ENCODE assay signal across 1 cellular context in the genomic region with DNA sequence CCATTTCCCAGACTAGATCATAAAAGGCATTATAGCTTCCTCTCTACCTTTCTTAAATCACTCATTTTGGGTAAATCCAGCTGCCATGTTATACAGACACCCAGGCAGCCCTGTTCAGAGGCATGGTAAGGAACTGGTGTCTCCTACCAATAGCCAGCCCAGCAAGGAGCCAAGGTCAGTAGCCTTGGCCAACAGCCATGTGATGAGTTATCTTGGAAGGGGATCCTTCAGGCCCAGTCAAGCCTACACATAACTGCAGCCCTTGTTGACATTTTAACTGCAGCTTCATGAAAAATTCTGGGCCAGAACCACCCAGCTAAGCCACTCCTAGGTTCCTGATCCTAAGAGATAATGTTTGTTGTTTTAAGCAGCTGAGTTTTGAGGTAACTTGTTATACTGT.
TF ChIP-seq lines count a peak whose summit lies in the region.

No MANE protein-coding gene starts in this region.

TF ChIP-seq in K562, 482 proteins besides CTCF, POLR2A, EP300 and RAD21 (continued from another document and continues in another):
- TF ChIP-seq, protein P1, sequence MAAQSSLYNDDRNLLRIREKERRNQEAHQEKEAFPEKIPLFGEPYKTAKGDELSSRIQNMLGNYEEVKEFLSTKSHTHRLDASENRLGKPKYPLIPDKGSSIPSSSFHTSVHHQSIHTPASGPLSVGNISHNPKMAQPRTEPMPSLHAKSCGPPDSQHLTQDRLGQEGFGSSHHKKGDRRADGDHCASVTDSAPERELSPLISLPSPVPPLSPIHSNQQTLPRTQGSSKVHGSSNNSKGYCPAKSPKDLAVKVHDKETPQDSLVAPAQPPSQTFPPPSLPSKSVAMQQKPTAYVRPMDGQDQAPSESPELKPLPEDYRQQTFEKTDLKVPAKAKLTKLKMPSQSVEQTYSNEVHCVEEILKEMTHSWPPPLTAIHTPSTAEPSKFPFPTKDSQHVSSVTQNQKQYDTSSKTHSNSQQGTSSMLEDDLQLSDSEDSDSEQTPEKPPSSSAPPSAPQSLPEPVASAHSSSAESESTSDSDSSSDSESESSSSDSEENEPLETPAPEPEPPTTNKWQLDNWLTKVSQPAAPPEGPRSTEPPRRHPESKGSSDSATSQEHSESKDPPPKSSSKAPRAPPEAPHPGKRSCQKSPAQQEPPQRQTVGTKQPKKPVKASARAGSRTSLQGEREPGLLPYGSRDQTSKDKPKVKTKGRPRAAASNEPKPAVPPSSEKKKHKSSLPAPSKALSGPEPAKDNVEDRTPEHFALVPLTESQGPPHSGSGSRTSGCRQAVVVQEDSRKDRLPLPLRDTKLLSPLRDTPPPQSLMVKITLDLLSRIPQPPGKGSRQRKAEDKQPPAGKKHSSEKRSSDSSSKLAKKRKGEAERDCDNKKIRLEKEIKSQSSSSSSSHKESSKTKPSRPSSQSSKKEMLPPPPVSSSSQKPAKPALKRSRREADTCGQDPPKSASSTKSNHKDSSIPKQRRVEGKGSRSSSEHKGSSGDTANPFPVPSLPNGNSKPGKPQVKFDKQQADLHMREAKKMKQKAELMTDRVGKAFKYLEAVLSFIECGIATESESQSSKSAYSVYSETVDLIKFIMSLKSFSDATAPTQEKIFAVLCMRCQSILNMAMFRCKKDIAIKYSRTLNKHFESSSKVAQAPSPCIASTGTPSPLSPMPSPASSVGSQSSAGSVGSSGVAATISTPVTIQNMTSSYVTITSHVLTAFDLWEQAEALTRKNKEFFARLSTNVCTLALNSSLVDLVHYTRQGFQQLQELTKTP (IDR thresholded peaks at IDR 0.05; ENCODE audit: low read depth in 1 of 2, partially characterized antibody in 2 of 2), result no peak
- TF ChIP-seq KLF13 (tag; IDR thresholded peaks at IDR 0.05; ENCODE audit: borderline replicate concordance, low read depth), result no peak
- no peak for TF ChIP-seq CEBPG (CRISPR knock-in tag; IDR thresholded peaks at IDR 0.05)
- TF ChIP-seq CEBPG (tag; conservative IDR thresholded peaks at IDR 0.05 in 1 of 2, IDR thresholded peaks at IDR 0.05 in 1 of 2), result no peak
- no peak for TF ChIP-seq TCF7 (IDR thresholded peaks at IDR 0.05; ENCODE audit: borderline replicate concordance)
- TF ChIP-seq POLR2G (IDR thresholded peaks at IDR 0.05; ENCODE audit: low read depth, low read length), result no peak
- TF ChIP-seq SOX6 (IDR thresholded peaks at IDR 0.05), result peak; percentile 75; the same call in 1 of the 2 replicates
- TF ChIP-seq, protein P2, sequence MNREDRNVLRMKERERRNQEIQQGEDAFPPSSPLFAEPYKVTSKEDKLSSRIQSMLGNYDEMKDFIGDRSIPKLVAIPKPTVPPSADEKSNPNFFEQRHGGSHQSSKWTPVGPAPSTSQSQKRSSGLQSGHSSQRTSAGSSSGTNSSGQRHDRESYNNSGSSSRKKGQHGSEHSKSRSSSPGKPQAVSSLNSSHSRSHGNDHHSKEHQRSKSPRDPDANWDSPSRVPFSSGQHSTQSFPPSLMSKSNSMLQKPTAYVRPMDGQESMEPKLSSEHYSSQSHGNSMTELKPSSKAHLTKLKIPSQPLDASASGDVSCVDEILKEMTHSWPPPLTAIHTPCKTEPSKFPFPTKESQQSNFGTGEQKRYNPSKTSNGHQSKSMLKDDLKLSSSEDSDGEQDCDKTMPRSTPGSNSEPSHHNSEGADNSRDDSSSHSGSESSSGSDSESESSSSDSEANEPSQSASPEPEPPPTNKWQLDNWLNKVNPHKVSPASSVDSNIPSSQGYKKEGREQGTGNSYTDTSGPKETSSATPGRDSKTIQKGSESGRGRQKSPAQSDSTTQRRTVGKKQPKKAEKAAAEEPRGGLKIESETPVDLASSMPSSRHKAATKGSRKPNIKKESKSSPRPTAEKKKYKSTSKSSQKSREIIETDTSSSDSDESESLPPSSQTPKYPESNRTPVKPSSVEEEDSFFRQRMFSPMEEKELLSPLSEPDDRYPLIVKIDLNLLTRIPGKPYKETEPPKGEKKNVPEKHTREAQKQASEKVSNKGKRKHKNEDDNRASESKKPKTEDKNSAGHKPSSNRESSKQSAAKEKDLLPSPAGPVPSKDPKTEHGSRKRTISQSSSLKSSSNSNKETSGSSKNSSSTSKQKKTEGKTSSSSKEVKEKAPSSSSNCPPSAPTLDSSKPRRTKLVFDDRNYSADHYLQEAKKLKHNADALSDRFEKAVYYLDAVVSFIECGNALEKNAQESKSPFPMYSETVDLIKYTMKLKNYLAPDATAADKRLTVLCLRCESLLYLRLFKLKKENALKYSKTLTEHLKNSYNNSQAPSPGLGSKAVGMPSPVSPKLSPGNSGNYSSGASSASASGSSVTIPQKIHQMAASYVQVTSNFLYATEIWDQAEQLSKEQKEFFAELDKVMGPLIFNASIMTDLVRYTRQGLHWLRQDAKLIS (CRISPR knock-in tag; IDR thresholded peaks at IDR 0.05), result no peak
- no peak for TF ChIP-seq NRF1 (conservative IDR thresholded peaks at IDR 0.05 in 1 of 2, IDR thresholded peaks at IDR 0.05 in 1 of 2)
- TF ChIP-seq ZNF696 (CRISPR knock-in tag; conservative IDR thresholded peaks at IDR 0.05), result no peak
- TF ChIP-seq DMBX1 (CRISPR knock-in tag; IDR thresholded peaks at IDR 0.05; ENCODE audit: borderline replicate concordance), result 0 out of 2 replicates have a peak, but pooled peaks have one; percentile 75
- no peak for TF ChIP-seq NONO (IDR thresholded peaks at IDR 0.05; ENCODE audit: low read depth in 2 of 2, low read length in 1 of 2)
- no peak for TF ChIP-seq ZSCAN29 (IDR thresholded peaks at IDR 0.05)
- TF ChIP-seq ZBTB8A (IDR thresholded peaks at IDR 0.05; ENCODE audit: partially characterized antibody), result no peak
- TF ChIP-seq, protein P3, sequence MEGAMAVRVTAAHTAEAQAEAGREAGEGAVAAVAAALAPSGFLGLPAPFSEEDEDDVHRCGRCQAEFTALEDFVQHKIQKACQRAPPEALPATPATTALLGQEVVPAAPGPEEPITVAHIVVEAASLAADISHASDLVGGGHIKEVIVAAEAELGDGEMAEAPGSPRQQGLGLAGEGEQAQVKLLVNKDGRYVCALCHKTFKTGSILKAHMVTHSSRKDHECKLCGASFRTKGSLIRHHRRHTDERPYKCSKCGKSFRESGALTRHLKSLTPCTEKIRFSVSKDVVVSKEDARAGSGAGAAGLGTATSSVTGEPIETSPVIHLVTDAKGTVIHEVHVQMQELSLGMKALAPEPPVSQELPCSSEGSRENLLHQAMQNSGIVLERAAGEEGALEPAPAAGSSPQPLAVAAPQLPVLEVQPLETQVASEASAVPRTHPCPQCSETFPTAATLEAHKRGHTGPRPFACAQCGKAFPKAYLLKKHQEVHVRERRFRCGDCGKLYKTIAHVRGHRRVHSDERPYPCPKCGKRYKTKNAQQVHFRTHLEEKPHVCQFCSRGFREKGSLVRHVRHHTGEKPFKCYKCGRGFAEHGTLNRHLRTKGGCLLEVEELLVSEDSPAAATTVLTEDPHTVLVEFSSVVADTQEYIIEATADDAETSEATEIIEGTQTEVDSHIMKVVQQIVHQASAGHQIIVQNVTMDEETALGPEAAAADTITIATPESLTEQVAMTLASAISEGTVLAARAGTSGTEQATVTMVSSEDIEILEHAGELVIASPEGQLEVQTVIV (CRISPR knock-in tag; IDR thresholded peaks at IDR 0.05; ENCODE audit: borderline replicate concordance), result no peak
- no peak for TF ChIP-seq HDAC8 (tag; IDR thresholded peaks at IDR 0.05)
- no peak for TF ChIP-seq HOXB6 (CRISPR knock-in tag; IDR thresholded peaks at IDR 0.05; ENCODE audit: borderline replicate concordance)
- TF ChIP-seq, protein P4, sequence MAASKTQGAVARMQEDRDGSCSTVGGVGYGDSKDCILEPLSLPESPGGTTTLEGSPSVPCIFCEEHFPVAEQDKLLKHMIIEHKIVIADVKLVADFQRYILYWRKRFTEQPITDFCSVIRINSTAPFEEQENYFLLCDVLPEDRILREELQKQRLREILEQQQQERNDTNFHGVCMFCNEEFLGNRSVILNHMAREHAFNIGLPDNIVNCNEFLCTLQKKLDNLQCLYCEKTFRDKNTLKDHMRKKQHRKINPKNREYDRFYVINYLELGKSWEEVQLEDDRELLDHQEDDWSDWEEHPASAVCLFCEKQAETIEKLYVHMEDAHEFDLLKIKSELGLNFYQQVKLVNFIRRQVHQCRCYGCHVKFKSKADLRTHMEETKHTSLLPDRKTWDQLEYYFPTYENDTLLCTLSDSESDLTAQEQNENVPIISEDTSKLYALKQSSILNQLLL (CRISPR knock-in tag; IDR thresholded peaks at IDR 0.05; ENCODE audit: borderline replicate concordance), result no peak
- no peak for TF ChIP-seq MXI1 (IDR thresholded peaks at IDR 0.05; ENCODE audit: low read depth, low read length)
- peak; percentile 66 for TF ChIP-seq ARID1B (IDR thresholded peaks at IDR 0.05)
- TF ChIP-seq FOS (IDR thresholded peaks at IDR 0.05; ENCODE audit: extremely low read depth, insufficient read length), result no peak
- TF ChIP-seq, protein P5, sequence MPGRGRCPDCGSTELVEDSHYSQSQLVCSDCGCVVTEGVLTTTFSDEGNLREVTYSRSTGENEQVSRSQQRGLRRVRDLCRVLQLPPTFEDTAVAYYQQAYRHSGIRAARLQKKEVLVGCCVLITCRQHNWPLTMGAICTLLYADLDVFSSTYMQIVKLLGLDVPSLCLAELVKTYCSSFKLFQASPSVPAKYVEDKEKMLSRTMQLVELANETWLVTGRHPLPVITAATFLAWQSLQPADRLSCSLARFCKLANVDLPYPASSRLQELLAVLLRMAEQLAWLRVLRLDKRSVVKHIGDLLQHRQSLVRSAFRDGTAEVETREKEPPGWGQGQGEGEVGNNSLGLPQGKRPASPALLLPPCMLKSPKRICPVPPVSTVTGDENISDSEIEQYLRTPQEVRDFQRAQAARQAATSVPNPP (IDR thresholded peaks at IDR 0.05; ENCODE audit: borderline replicate concordance, insufficient read depth, insufficient read length), result no peak
- no peak for TF ChIP-seq NR2F6 (CRISPR knock-in tag; IDR thresholded peaks at IDR 0.05)
- TF ChIP-seq RFX5 (IDR thresholded peaks at IDR 0.05; ENCODE audit: low read depth, low read length), result no peak
- TF ChIP-seq MAFG (tag; conservative IDR thresholded peaks at IDR 0.05), result no peak
- TF ChIP-seq, protein P6, sequence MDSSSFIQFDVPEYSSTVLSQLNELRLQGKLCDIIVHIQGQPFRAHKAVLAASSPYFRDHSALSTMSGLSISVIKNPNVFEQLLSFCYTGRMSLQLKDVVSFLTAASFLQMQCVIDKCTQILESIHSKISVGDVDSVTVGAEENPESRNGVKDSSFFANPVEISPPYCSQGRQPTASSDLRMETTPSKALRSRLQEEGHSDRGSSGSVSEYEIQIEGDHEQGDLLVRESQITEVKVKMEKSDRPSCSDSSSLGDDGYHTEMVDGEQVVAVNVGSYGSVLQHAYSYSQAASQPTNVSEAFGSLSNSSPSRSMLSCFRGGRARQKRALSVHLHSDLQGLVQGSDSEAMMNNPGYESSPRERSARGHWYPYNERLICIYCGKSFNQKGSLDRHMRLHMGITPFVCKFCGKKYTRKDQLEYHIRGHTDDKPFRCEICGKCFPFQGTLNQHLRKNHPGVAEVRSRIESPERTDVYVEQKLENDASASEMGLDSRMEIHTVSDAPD (CRISPR knock-in tag; IDR thresholded peaks at IDR 0.05), result no peak
- peak in 1 of 2 experiments; percentile 22; a peak in 1 of 4 replicates for TF ChIP-seq TRIM24 (IDR thresholded peaks at IDR 0.05)
- TF ChIP-seq ZNF75A (CRISPR knock-in tag; IDR thresholded peaks at IDR 0.05), result no peak
- TF ChIP-seq, protein P7, sequence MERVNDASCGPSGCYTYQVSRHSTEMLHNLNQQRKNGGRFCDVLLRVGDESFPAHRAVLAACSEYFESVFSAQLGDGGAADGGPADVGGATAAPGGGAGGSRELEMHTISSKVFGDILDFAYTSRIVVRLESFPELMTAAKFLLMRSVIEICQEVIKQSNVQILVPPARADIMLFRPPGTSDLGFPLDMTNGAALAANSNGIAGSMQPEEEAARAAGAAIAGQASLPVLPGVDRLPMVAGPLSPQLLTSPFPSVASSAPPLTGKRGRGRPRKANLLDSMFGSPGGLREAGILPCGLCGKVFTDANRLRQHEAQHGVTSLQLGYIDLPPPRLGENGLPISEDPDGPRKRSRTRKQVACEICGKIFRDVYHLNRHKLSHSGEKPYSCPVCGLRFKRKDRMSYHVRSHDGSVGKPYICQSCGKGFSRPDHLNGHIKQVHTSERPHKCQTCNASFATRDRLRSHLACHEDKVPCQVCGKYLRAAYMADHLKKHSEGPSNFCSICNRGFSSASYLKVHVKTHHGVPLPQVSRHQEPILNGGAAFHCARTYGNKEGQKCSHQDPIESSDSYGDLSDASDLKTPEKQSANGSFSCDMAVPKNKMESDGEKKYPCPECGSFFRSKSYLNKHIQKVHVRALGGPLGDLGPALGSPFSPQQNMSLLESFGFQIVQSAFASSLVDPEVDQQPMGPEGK (CRISPR knock-in tag; IDR thresholded peaks at IDR 0.05; ENCODE audit: borderline replicate concordance), result no peak
- peak; percentile 96 to 98 for TF ChIP-seq FOXK2 (conservative IDR thresholded peaks at IDR 0.05 in 1 of 2, IDR thresholded peaks at IDR 0.05 in 1 of 2; ENCODE audit: low read depth in 2 of 2)
- TF ChIP-seq, protein P8, sequence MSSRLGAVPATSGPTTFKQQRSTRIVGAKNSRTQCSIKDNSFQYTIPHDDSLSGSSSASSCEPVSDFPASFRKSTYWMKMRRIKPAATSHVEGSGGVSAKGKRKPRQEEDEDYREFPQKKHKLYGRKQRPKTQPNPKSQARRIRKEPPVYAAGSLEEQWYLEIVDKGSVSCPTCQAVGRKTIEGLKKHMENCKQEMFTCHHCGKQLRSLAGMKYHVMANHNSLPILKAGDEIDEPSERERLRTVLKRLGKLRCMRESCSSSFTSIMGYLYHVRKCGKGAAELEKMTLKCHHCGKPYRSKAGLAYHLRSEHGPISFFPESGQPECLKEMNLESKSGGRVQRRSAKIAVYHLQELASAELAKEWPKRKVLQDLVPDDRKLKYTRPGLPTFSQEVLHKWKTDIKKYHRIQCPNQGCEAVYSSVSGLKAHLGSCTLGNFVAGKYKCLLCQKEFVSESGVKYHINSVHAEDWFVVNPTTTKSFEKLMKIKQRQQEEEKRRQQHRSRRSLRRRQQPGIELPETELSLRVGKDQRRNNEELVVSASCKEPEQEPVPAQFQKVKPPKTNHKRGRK (tag; IDR thresholded peaks at IDR 0.05), result no peak
- no peak for TF ChIP-seq CCNT2 (IDR thresholded peaks at IDR 0.05; ENCODE audit: borderline replicate concordance, extremely low read depth, insufficient read length, low read depth, low read length)
- TF ChIP-seq SMAD1 (IDR thresholded peaks at IDR 0.05; ENCODE audit: low read depth, low read length, partially characterized antibody), result no peak
- no peak for TF ChIP-seq BCL6 (CRISPR knock-in tag; IDR thresholded peaks at IDR 0.05)
- TF ChIP-seq PCBP1 (IDR thresholded peaks at IDR 0.05; ENCODE audit: low read depth, low read length, poor library complexity, severe bottlenecking), result no peak
- TF ChIP-seq BRD9 (IDR thresholded peaks at IDR 0.05; ENCODE audit: low read depth, partially characterized antibody), result no peak
- no peak for TF ChIP-seq THRAP3 (IDR thresholded peaks at IDR 0.05; ENCODE audit: borderline replicate concordance)
- no peak for TF ChIP-seq BCOR (IDR thresholded peaks at IDR 0.05)
- no peak for TF ChIP-seq MCM7 (IDR thresholded peaks at IDR 0.05)
- no peak for TF ChIP-seq MEF2A (IDR thresholded peaks at IDR 0.05; ENCODE audit: control insufficient read depth, low read depth, low read length)
- TF ChIP-seq POU5F1 (IDR thresholded peaks at IDR 0.05; ENCODE audit: borderline replicate concordance, low read depth, low read length, partially characterized antibody), result no peak
- no peak for TF ChIP-seq POLR3A (IDR thresholded peaks at IDR 0.05; ENCODE audit: borderline replicate concordance, extremely low read depth, insufficient read depth, insufficient read length)
- no peak for TF ChIP-seq ZNF584 (CRISPR knock-in tag; IDR thresholded peaks at IDR 0.05; ENCODE audit: low read depth)
- TF ChIP-seq SREBF1 (IDR thresholded peaks at IDR 0.05; ENCODE audit: borderline replicate concordance, low read depth, low read length), result no peak
- peak; percentile 37; the same call in 1 of the 2 replicates for TF ChIP-seq ZFX (CRISPR knock-in tag; IDR thresholded peaks at IDR 0.05)
- no peak for TF ChIP-seq ZNF561 (CRISPR knock-in tag; conservative IDR thresholded peaks at IDR 0.05)
- TF ChIP-seq BRCA1 (IDR thresholded peaks at IDR 0.05), result no peak
- no peak for TF ChIP-seq BRCA1 (CRISPR knock-in tag; IDR thresholded peaks at IDR 0.05)
- no peak for TF ChIP-seq NCOA2 (IDR thresholded peaks at IDR 0.05; ENCODE audit: partially characterized antibody in 2 of 2)
